In genomic region chr9:38026021-38026809, GRCh38 we compare ENCODE assay signal across 9 cellular contexts. TPM values are rescaled to one million over a fixed set of nuclear protein-coding genes. Genes with fewer than 3 reads are reported as not detected.
DNase-seq lines count a peak whose midpoint lies in the region; ATAC-seq, FAIRE-seq and TF ChIP-seq lines count a peak whose summit lies in the region.
"Had no signal": no experiment of that assay in that cellular context is flagged by ENCODE, and none has a peak within 500 bp of the region (broad histone marks: within the 10 kb centered on the region; RNA-seq: fewer than 3 reads in every experiment).

No MANE protein-coding gene starts in this region.

- no peak overlapping the region for H3K23ac ChIP-seq in mesendoderm (ENCODE audit: low read length)

- H3K79me1 ChIP-seq in mesendoderm (ENCODE audit: low read length): peaks cover 66% of the 10 kb centered on the region

- POLR2A ChIA-PET in OCI-LY7 (lab: Charles Lee): interaction anchor here (0.5 kb wide), 1 partner anchor 390 kb away, joined by 3 read pairs; no protein-coding TSS in a partner anchor

- H3K9me2 ChIP-seq in OCI-LY7 (ENCODE audit: insufficient read depth, low read length): no peaks in the 10 kb centered on the region

- no peak overlapping the region for H2BK120ac ChIP-seq in mesendoderm (ENCODE audit: low read depth, low read length)

- H3K27ac ChIP-seq in mesendoderm (ENCODE audit: low read depth, low read length): no peak overlapping the region
- no peak overlapping the region for H3K27ac ChIP-seq in OCI-LY7 (ENCODE audit: low read depth, low read length, poor library complexity, severe bottlenecking)

- no peak overlapping the region for H2AFZ ChIP-seq in OCI-LY7 (ENCODE audit: low read length)

- H3K4me3 ChIP-seq in bronchial epithelial cell (ENCODE audit: low read depth, low read length): no peak overlapping the region
- H3K4me3 ChIP-seq in mesendoderm (ENCODE audit: low read length): no peak overlapping the region
- no peak overlapping the region for H3K4me3 ChIP-seq in OCI-LY7 (ENCODE audit: low read depth, low read length, poor library complexity, severe bottlenecking)

- H3K36me3 ChIP-seq in bronchial epithelial cell (ENCODE audit: control insufficient read depth, insufficient read depth, low read length) (no peaks in the 10 kb centered on the region), mesendoderm (ENCODE audit: control insufficient read depth, insufficient read depth, low read length) (no peaks in the 10 kb centered on the region), OCI-LY7 (ENCODE audit: insufficient read depth, low read length) (no peaks in the 10 kb centered on the region)

- H2AK5ac ChIP-seq in mesendoderm (ENCODE audit: low read length): no peak overlapping the region

- H3K4ac ChIP-seq in mesendoderm (ENCODE audit: low read depth, low read length): no peak overlapping the region

- no peak overlapping the region for H4K5ac ChIP-seq in mesendoderm (ENCODE audit: low read length)

- BruUV-seq in OCI-LY7 (replicated peaks; lab: Mats Ljungman, UMichigan): no TSS peak

- H3K9ac ChIP-seq in mesendoderm (ENCODE audit: low read length): peak overlapping the region; percentile 28

- no peak for ATAC-seq in HG03108 (IDR thresholded peaks at IDR 0.05; ENCODE audit: unreplicated experiment)

- H4K8ac ChIP-seq in mesendoderm (ENCODE audit: low read depth, low read length): no peak overlapping the region

- no peak overlapping the region for H3K18ac ChIP-seq in mesendoderm (ENCODE audit: low read length)

- no CpG with 5 or more reads among the region's 18 CpGs for WGBS in mesendoderm (ENCODE audit: extremely low coverage, insufficient coverage, low lambda C conversion rate)

- peak; percentile 70 for FAIRE-seq in bronchial epithelial cell (lab: Jason Lieb, UNC)
- FAIRE-seq: frontal cortex had no signal

- H3K27me3 ChIP-seq in bronchial epithelial cell (ENCODE audit: control insufficient read depth, insufficient read depth, low read length) (no peaks in the 10 kb centered on the region), mesendoderm (ENCODE audit: insufficient read depth, low read length, poor library complexity) (no peaks in the 10 kb centered on the region)

- intact Hi-C loops in OCI-LY7 (cut with micrococcal nuclease; ENCODE audit: unreplicated experiment): no loop called here

- H2BK5ac ChIP-seq in mesendoderm (ENCODE audit: low read length): peak overlapping the region; percentile 2

- H4K20me1 ChIP-seq in OCI-LY7 (ENCODE audit: insufficient read depth, low read length): no peaks in the 10 kb centered on the region

- peaks cover 92% of the 10 kb centered on the region for H3K79me2 ChIP-seq in mesendoderm (ENCODE audit: control insufficient read depth, insufficient read depth, low read length)
- no peaks in the 10 kb centered on the region for H3K79me2 ChIP-seq in OCI-LY7 (ENCODE audit: insufficient read depth, low read depth, low read length)

- no peak overlapping the region for H2BK15ac ChIP-seq in mesendoderm (replicated peaks; ENCODE audit: low read depth)

- H3K4me1 ChIP-seq in mesendoderm (ENCODE audit: control insufficient read depth, low read depth, low read length): peaks cover 24% of the 10 kb centered on the region
- H3K4me1 ChIP-seq in OCI-LY7 (ENCODE audit: insufficient read depth, low read length, poor library complexity, severe bottlenecking): no peaks in the 10 kb centered on the region

- H3K4me2 ChIP-seq in mesendoderm (ENCODE audit: low read length) (no peak overlapping the region), OCI-LY7 (ENCODE audit: low read length) (no peak overlapping the region)

- CTCF ChIA-PET in OCI-LY7 (lab: Charles Lee; ENCODE audit: unreplicated experiment): interaction anchor here (0.6 kb wide), 1 partner anchor 728 kb away, joined by 3 read pairs; no protein-coding TSS in a partner anchor

- TF ChIP-seq CTCF in bronchial epithelial cell (IDR thresholded peaks at IDR 0.05; ENCODE audit: insufficient read depth, low read length, severe bottlenecking) (no peak), OCI-LY7 (conservative IDR thresholded peaks at IDR 0.05; ENCODE audit: low read length) (no peak)

- DNase-seq in DMS79 (lab: John Stamatoyannopoulos, UW) (peak; percentile 81), NCI-H1436 (lab: John Stamatoyannopoulos, UW) (peak; percentile 94), bronchial epithelial cell (ENCODE audit: low read depth) (peak; percentile 91), mesendoderm (peak; percentile 76), OCI-LY7 (ENCODE audit: low spot score) (no peak)
- DNase-seq in stimulated activated CD8-positive, alpha-beta memory T cell treated with anti-CD3 and anti-CD28 coated beads, Interleukin-4, amount 100 ng/mL, for 48 hours: no peak
- DNase-seq in stimulated activated CD4-positive, alpha-beta T cell treated with anti-CD3 and anti-CD28 coated beads, Interleukin-4, amount 100 ng/mL, for 24 hours: no peak

- H3K9me3 ChIP-seq in OCI-LY7 (ENCODE audit: low read length): no peaks in the 10 kb centered on the region

- peak overlapping the region; percentile 74 for H3K56ac ChIP-seq in mesendoderm (ENCODE audit: low read length)

RNA-seq across cellular contexts. Expression of gene SHB, which starts 42.8 kb away (rescaled TPM):
- total RNA-seq in bronchial epithelial cell: 14.5 and 16.6 TPM in 2 replicates
- polyA plus RNA-seq in mesendoderm (2013, experiment 1 of 2): 13.4 TPM
- polyA plus RNA-seq in mesendoderm (2013, experiment 2 of 2): 13.5 TPM
- total RNA-seq in OCI-LY7 (2014; rRNA removed; shearing (Covaris generic)): 0.41 and 0.93 TPM in 2 replicates
- total RNA-seq in OCI-LY7 (2022): 0.55 and 1.0 TPM in 2 replicates

Comparison
In these comparisons a context has a peak if more than half of its experiments do, and no peak if none do; other contexts are left out.
1. DNase-seq: peak in DMS79 (single experiment), NCI-H1436 (single experiment), bronchial epithelial cell (single experiment) and mesendoderm (single experiment); none in stimulated activated CD8-positive, alpha-beta memory T cell treated with anti-CD3 and anti-CD28 coated beads, Interleukin-4, amount 100 ng/mL, for 48 hours (single experiment), OCI-LY7 (single experiment) and stimulated activated CD4-positive, alpha-beta T cell treated with anti-CD3 and anti-CD28 coated beads, Interleukin-4, amount 100 ng/mL, for 24 hours (single experiment).